In genomic region chr13:23701646-23702045, GRCh38 we compare ENCODE assay signal across 19 cellular contexts.
DNase-seq lines count a peak whose midpoint lies in the region; ATAC-seq and TF ChIP-seq lines count a peak whose summit lies in the region.
"Had no signal": no experiment of that assay in that cellular context is flagged by ENCODE, and none has a peak within 500 bp of the region (broad histone marks: within the 10 kb centered on the region; RNA-seq: fewer than 3 reads in every experiment).

No MANE protein-coding gene starts in this region.

- no peaks in the 10 kb centered on the region for H3K27me3 ChIP-seq in MG63
- no peaks in the 10 kb centered on the region for H3K27me3 ChIP-seq in thyroid gland
- no peaks in the 10 kb centered on the region for H3K27me3 ChIP-seq in Karpas-422 (ENCODE audit: low read length)
- H3K27me3 ChIP-seq: cardiac muscle cell, foreskin keratinocyte had no signal

- no peaks in the 10 kb centered on the region for H3K36me3 Mint-ChIP-seq in osteocyte (ENCODE audit: unreplicated experiment)
- H3K36me3 Mint-ChIP-seq: CD8-positive, alpha-beta memory T cell had no signal

- peak; percentile 78 for DNase-seq in MG63
- DNase-seq in fibroblast of peridontal ligament (ENCODE audit: extremely low read depth), result peak; percentile 100
- DNase-seq in mucosa of gallbladder (ENCODE audit: low spot score), result peak; percentile 52
- DNase-seq in thyroid gland, result peak; percentile 35 to 44
- DNase-seq in Ammon's horn (ENCODE audit: low spot score), result no peak
- DNase-seq in Karpas-422, result no peak
- DNase-seq in stimulated activated naive CD8-positive, alpha-beta T cell treated with anti-CD3 and anti-CD28 coated beads, Interleukin-15, amount 100 ng/mL, for 72 hours, result no peak
- DNase-seq in osteocyte (ENCODE audit: extremely low spot score, unreplicated experiment), result no peak
- DNase-seq: activated CD4-positive, alpha-beta T cell treated with anti-CD3 and anti-CD28 coated beads, Interleukin-2, amount 10 ng/mL, durations not matched to agents 24 days and 14 days; CD8-positive, alpha-beta memory T cell; foreskin keratinocyte; GF-D8; NCI-H2227 treated with DMSO at 0.1 percent for 48 hours; stimulated activated CD4-positive, alpha-beta T cell treated with anti-CD3 and anti-CD28 coated beads, Interleukin-4, amount 100 ng/mL, for 4 hours; stimulated activated naive CD8-positive, alpha-beta T cell treated with anti-CD3 and anti-CD28 coated beads, Interleukin-15, Interleukin-2, amounts not matched to agents 100 U/mL and 50 U/mL, for 24 hours had no signal

- H3K36me3 ChIP-seq in MG63 (no peaks in the 10 kb centered on the region), thyroid gland (no peaks in the 10 kb centered on the region), Karpas-422 (ENCODE audit: insufficient read depth, low read length) (no peaks in the 10 kb centered on the region)
- H3K36me3 ChIP-seq: cardiac muscle cell had no signal

- TF ChIP-seq POLR2A in thyroid gland (IDR thresholded peaks at IDR 0.05), result no peak

- no peaks in the 10 kb centered on the region for H3K27me3 Mint-ChIP-seq in stimulated activated naive CD8-positive, alpha-beta T cell treated with anti-CD3 and anti-CD28 coated beads, Interleukin-15, amount 100 ng/mL, for 72 hours
- H3K27me3 Mint-ChIP-seq in osteocyte (ENCODE audit: unreplicated experiment), result no peaks in the 10 kb centered on the region
- H3K27me3 Mint-ChIP-seq: activated CD4-positive, alpha-beta T cell treated with anti-CD3 and anti-CD28 coated beads, Interleukin-2, amount 10 ng/mL, durations not matched to agents 24 days and 14 days had no signal

- no peak overlapping the region for H2AFZ ChIP-seq in Karpas-422 (ENCODE audit: low read length)
- H2AFZ ChIP-seq: parathyroid adenoma had no signal

- H3K9me3 Mint-ChIP-seq in stimulated activated naive CD8-positive, alpha-beta T cell treated with anti-CD3 and anti-CD28 coated beads, Interleukin-15, amount 100 ng/mL, for 72 hours, result no peaks in the 10 kb centered on the region
- H3K9me3 Mint-ChIP-seq in osteocyte (ENCODE audit: unreplicated experiment), result no peaks in the 10 kb centered on the region
- H3K9me3 Mint-ChIP-seq: activated CD4-positive, alpha-beta T cell treated with anti-CD3 and anti-CD28 coated beads, Interleukin-2, amount 10 ng/mL, durations not matched to agents 24 days and 14 days; activated T-helper 17 cell treated with anti-CD3 and anti-CD28 coated beads, Interleukin-2, amount 50 U/mL, for 72 hours; CD8-positive, alpha-beta memory T cell; T-helper 1 cell treated with Interleukin-12 subunit alpha and Interleukin-12 subunit beta and Interleukin-4 antibody, amounts not matched to agents 30 μg/mL and 1 μg/mL, for 36 hours had no signal

- intact Hi-C loops in thyroid gland (cut with DNase I), result no loop called here

- H3K9me3 ChIP-seq in MG63, result no peaks in the 10 kb centered on the region
- no peaks in the 10 kb centered on the region for H3K9me3 ChIP-seq in thyroid gland
- no peaks in the 10 kb centered on the region for H3K9me3 ChIP-seq in Karpas-422 (ENCODE audit: low read length)

- no peaks in the 10 kb centered on the region for H4K20me1 ChIP-seq in Karpas-422 (ENCODE audit: insufficient read depth, low read depth, low read length)

- no peaks in the 10 kb centered on the region for H3K79me2 ChIP-seq in Karpas-422 (ENCODE audit: low read length)
- H3K79me2 ChIP-seq: parathyroid adenoma had no signal

- no peak overlapping the region for H3K4me3 Mint-ChIP-seq in stimulated activated naive CD8-positive, alpha-beta T cell treated with anti-CD3 and anti-CD28 coated beads, Interleukin-15, amount 100 ng/mL, for 72 hours
- no peak overlapping the region for H3K4me3 Mint-ChIP-seq in osteocyte (ENCODE audit: unreplicated experiment)
- H3K4me3 Mint-ChIP-seq: activated CD4-positive, alpha-beta T cell treated with anti-CD3 and anti-CD28 coated beads, Interleukin-2, amount 10 ng/mL, durations not matched to agents 24 days and 14 days; activated T-helper 17 cell treated with anti-CD3 and anti-CD28 coated beads, Interleukin-2, amount 50 U/mL, for 72 hours; CD8-positive, alpha-beta memory T cell; T-helper 1 cell treated with Interleukin-12 subunit alpha and Interleukin-12 subunit beta and Interleukin-4 antibody, amounts not matched to agents 30 μg/mL and 1 μg/mL, for 36 hours had no signal

- no peak overlapping the region for H3K4me2 ChIP-seq in Karpas-422 (ENCODE audit: low read depth, low read length, poor library complexity, severe bottlenecking)

- WGBS in thyroid gland, 2 donors, result 72 to 92% methylated on average over 10 to 12 of the region's 12 CpGs

- H3K9me2 ChIP-seq in Karpas-422 (replicated peaks; ENCODE audit: insufficient read depth, low read length), result no peaks in the 10 kb centered on the region

- H3K27ac Mint-ChIP-seq in stimulated activated naive CD8-positive, alpha-beta T cell treated with anti-CD3 and anti-CD28 coated beads, Interleukin-15, amount 100 ng/mL, for 72 hours, result no peak overlapping the region
- H3K27ac Mint-ChIP-seq in osteocyte (ENCODE audit: unreplicated experiment), result no peak overlapping the region
- H3K27ac Mint-ChIP-seq: activated CD4-positive, alpha-beta T cell treated with anti-CD3 and anti-CD28 coated beads, Interleukin-2, amount 10 ng/mL, durations not matched to agents 24 days and 14 days; activated T-helper 17 cell treated with anti-CD3 and anti-CD28 coated beads, Interleukin-2, amount 50 U/mL, for 72 hours; CD8-positive, alpha-beta memory T cell; T-helper 1 cell treated with Interleukin-12 subunit alpha and Interleukin-12 subunit beta and Interleukin-4 antibody, amounts not matched to agents 30 μg/mL and 1 μg/mL, for 36 hours had no signal

- H3K4me1 ChIP-seq in thyroid gland (peaks cover 0 to 5% of the 10 kb centered on the region in 2 donors), Karpas-422 (ENCODE audit: low read length) (peaks cover 2% of the 10 kb centered on the region)
- H3K4me1 ChIP-seq: foreskin keratinocyte, parathyroid adenoma had no signal

- no peak overlapping the region for H3K9ac ChIP-seq in Karpas-422 (ENCODE audit: low read length)
- H3K9ac ChIP-seq: parathyroid adenoma had no signal

- TF ChIP-seq CTCF in thyroid gland (IDR thresholded peaks at IDR 0.05), result no peak
- no peak for TF ChIP-seq CTCF in osteocyte (IDR thresholded peaks at IDR 0.05)

- H3K27ac ChIP-seq in thyroid gland, result no peak overlapping the region
- H3K27ac ChIP-seq in Karpas-422 (ENCODE audit: low read length), result no peak overlapping the region
- H3K27ac ChIP-seq: cardiac muscle cell, foreskin keratinocyte, parathyroid adenoma had no signal

- peaks cover 7% of the 10 kb centered on the region for H3K4me1 Mint-ChIP-seq in stimulated activated naive CD8-positive, alpha-beta T cell treated with anti-CD3 and anti-CD28 coated beads, Interleukin-15, amount 100 ng/mL, for 72 hours
- H3K4me1 Mint-ChIP-seq in osteocyte (ENCODE audit: unreplicated experiment), result peaks cover 28% of the 10 kb centered on the region

- no peak for ATAC-seq in stimulated activated naive CD8-positive, alpha-beta T cell treated with anti-CD3 and anti-CD28 coated beads, Interleukin-15, amount 100 ng/mL, for 72 hours
- ATAC-seq: activated T-helper 17 cell treated with anti-CD3 and anti-CD28 coated beads, Interleukin-2, amount 50 U/mL, for 72 hours; foreskin keratinocyte; stimulated activated naive CD8-positive, alpha-beta T cell treated with anti-CD3 and anti-CD28 coated beads, Interleukin-15, Interleukin-2, amounts not matched to agents 100 U/mL and 50 U/mL, for 24 hours had no signal

- H3K4me3 ChIP-seq in MG63, result peak overlapping the region; percentile 10; the same call in 1 of the 2 replicates
- no peak overlapping the region for H3K4me3 ChIP-seq in thyroid gland (replicated peaks in 1 of 3)
- no peak overlapping the region for H3K4me3 ChIP-seq in Karpas-422 (ENCODE audit: low read length)
- H3K4me3 ChIP-seq: cardiac muscle cell had no signal

Comparison
In these comparisons a context has a peak if more than half of its experiments do, and no peak if none do; other contexts are left out.
1. DNase-seq: peak in MG63 (single experiment), fibroblast of peridontal ligament (single experiment), mucosa of gallbladder (single experiment) and thyroid gland (2 of 2); none in Ammon's horn (single experiment), Karpas-422 (single experiment), stimulated activated naive CD8-positive, alpha-beta T cell treated with anti-CD3 and anti-CD28 coated beads, Interleukin-15, amount 100 ng/mL, for 72 hours (0 of 2) and osteocyte (single experiment).